In the genomic region with DNA sequence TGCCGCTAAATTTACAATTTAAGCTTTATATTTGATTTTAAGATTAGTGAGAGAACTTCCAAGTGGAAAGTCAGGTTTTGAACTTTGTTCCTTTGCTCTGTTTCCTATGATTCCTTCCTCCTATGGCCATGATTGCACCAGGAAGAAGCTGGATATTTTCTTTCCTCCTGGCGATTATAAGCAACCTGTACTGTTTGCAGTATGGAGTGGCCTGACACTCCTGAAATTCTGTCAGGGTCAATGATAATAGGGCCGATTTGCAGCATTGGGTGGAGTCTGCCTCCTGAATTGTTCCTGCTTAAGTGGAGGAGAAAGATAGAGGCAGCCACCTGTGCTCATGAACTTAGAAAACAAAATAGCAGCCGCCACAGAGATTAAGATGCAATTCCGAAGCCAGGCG, we compare ENCODE assay signal across 38 cellular contexts. TPM values are rescaled to one million over a fixed set of nuclear protein-coding genes. Genes with fewer than 3 reads are reported as not detected.
"Had no signal": no experiment of that assay in that cellular context is flagged by ENCODE, and none has a peak within 500 bp of the region (broad histone marks: within the 10 kb centered on the region; RNA-seq: fewer than 3 reads in every experiment).

No MANE protein-coding gene starts in this region.

- H3K36me3 ChIP-seq: ascending aorta, brain microvascular endothelial cell, gastroesophageal sphincter, right atrium auricular region, thoracic aorta, uterus had no signal

- H3K27me3 ChIP-seq: ascending aorta, brain microvascular endothelial cell, gastroesophageal sphincter, right atrium auricular region, uterus had no signal

- H3K4me1 Mint-ChIP-seq: activated CD4-positive, alpha-beta T cell treated with anti-CD3 and anti-CD28 coated beads, Interleukin-2, amount 10 ng/mL, durations not matched to agents 24 days and 14 days; activated naive CD4-positive, alpha-beta T cell treated with anti-CD3 and anti-CD28 coated beads, Interleukin-2, amount 10 ng/mL, durations not matched to agents 7 days and 5 days; activated naive CD8-positive, alpha-beta T cell treated with anti-CD3 and anti-CD28 coated beads, Interleukin-2, amount 10 ng/mL, durations not matched to agents 7 days and 5 days; naive thymus-derived CD8-positive, alpha-beta T cell had no signal

- FAIRE-seq: endothelial cell of umbilical vein, keratinocyte, TTC549 had no signal

- H3K27me3 Mint-ChIP-seq: activated CD4-positive, alpha-beta memory T cell treated with anti-CD3 and anti-CD28 coated beads for 36 hours; activated T-cell treated with anti-CD3 and anti-CD28 coated beads, Interleukin-2, amount 50 U/mL, for 24 hours; type B pancreatic cell had no signal

- H3K27ac ChIP-seq: ascending aorta, brain microvascular endothelial cell, gastroesophageal sphincter, right atrium auricular region, thoracic aorta, uterus, VCaP had no signal

- H3K4me3 ChIP-seq: ascending aorta, gastroesophageal sphincter, right atrium auricular region, thoracic aorta, uterus had no signal

- H3K9me3 Mint-ChIP-seq: activated CD4-positive, alpha-beta memory T cell treated with anti-CD3 and anti-CD28 coated beads for 36 hours; activated CD4-positive, alpha-beta T cell treated with anti-CD3 and anti-CD28 coated beads, Interleukin-2, amount 10 ng/mL, durations not matched to agents 24 days and 14 days; activated naive CD4-positive, alpha-beta T cell treated with anti-CD3 and anti-CD28 coated beads, Interleukin-2, amount 10 ng/mL, durations not matched to agents 7 days and 5 days; activated naive CD8-positive, alpha-beta T cell treated with anti-CD3 and anti-CD28 coated beads, Interleukin-2, amount 10 ng/mL, durations not matched to agents 7 days and 5 days; activated T-cell treated with anti-CD3 and anti-CD28 coated beads, Interleukin-2, amount 50 U/mL, for 24 hours; naive thymus-derived CD8-positive, alpha-beta T cell; neural crest cell; T-helper 1 cell treated with Interleukin-12 subunit alpha and Interleukin-12 subunit beta and Interleukin-4 antibody, amounts not matched to agents 30 μg/mL and 1 μg/mL, for 36 hours; type B pancreatic cell had no signal

- H3K4me3 Mint-ChIP-seq: activated CD4-positive, alpha-beta memory T cell treated with anti-CD3 and anti-CD28 coated beads for 36 hours; activated CD4-positive, alpha-beta T cell treated with anti-CD3 and anti-CD28 coated beads, Interleukin-2, amount 10 ng/mL, durations not matched to agents 24 days and 14 days; activated naive CD4-positive, alpha-beta T cell treated with anti-CD3 and anti-CD28 coated beads, Interleukin-2, amount 10 ng/mL, durations not matched to agents 7 days and 5 days; activated naive CD8-positive, alpha-beta T cell treated with anti-CD3 and anti-CD28 coated beads, Interleukin-2, amount 10 ng/mL, durations not matched to agents 7 days and 5 days; activated T-cell treated with anti-CD3 and anti-CD28 coated beads, Interleukin-2, amount 50 U/mL, for 24 hours; naive thymus-derived CD8-positive, alpha-beta T cell; neural crest cell; T-helper 1 cell treated with Interleukin-12 subunit alpha and Interleukin-12 subunit beta and Interleukin-4 antibody, amounts not matched to agents 30 μg/mL and 1 μg/mL, for 36 hours; type B pancreatic cell had no signal

- H3K4me1 ChIP-seq: ascending aorta, gastroesophageal sphincter, right atrium auricular region, uterus had no signal

- H3K27ac Mint-ChIP-seq: activated CD4-positive, alpha-beta memory T cell treated with anti-CD3 and anti-CD28 coated beads for 36 hours; activated CD4-positive, alpha-beta T cell treated with anti-CD3 and anti-CD28 coated beads, Interleukin-2, amount 10 ng/mL, durations not matched to agents 24 days and 14 days; activated naive CD4-positive, alpha-beta T cell treated with anti-CD3 and anti-CD28 coated beads, Interleukin-2, amount 10 ng/mL, durations not matched to agents 7 days and 5 days; activated naive CD8-positive, alpha-beta T cell treated with anti-CD3 and anti-CD28 coated beads, Interleukin-2, amount 10 ng/mL, durations not matched to agents 7 days and 5 days; activated T-cell treated with anti-CD3 and anti-CD28 coated beads, Interleukin-2, amount 50 U/mL, for 24 hours; T-helper 1 cell treated with Interleukin-12 subunit alpha and Interleukin-12 subunit beta and Interleukin-4 antibody, amounts not matched to agents 30 μg/mL and 1 μg/mL, for 36 hours; type B pancreatic cell had no signal

- H3K36me3 Mint-ChIP-seq: activated CD4-positive, alpha-beta memory T cell treated with anti-CD3 and anti-CD28 coated beads for 36 hours; activated naive CD4-positive, alpha-beta T cell treated with anti-CD3 and anti-CD28 coated beads, Interleukin-2, amount 10 ng/mL, durations not matched to agents 7 days and 5 days; activated naive CD8-positive, alpha-beta T cell treated with anti-CD3 and anti-CD28 coated beads, Interleukin-2, amount 10 ng/mL, durations not matched to agents 7 days and 5 days; naive thymus-derived CD8-positive, alpha-beta T cell; type B pancreatic cell had no signal

- DNase-seq: activated CD4-positive, alpha-beta memory T cell treated with anti-CD3 and anti-CD28 coated beads for 36 hours; activated CD4-positive, alpha-beta T cell treated with anti-CD3 and anti-CD28 coated beads, Interleukin-2, amount 10 ng/mL, durations not matched to agents 24 days and 14 days; activated CD8-positive, alpha-beta memory T cell treated with anti-CD3 and anti-CD28 coated beads, Interleukin-2, amount 50 U/mL, for 4 hours; activated gamma-delta T cell; activated naive CD4-positive, alpha-beta T cell treated with anti-CD3 and anti-CD28 coated beads, Interleukin-2, amount 10 ng/mL, durations not matched to agents 7 days and 5 days; activated naive CD8-positive, alpha-beta T cell treated with anti-CD3 and anti-CD28 coated beads, Interleukin-2, amount 10 ng/mL, durations not matched to agents 7 days and 5 days; activated T-cell treated with anti-CD3 and anti-CD28 coated beads, Interleukin-2, amount 50 U/mL, for 24 hours; brain microvascular endothelial cell; caudate nucleus; hippocampal formation; left cardiac atrium; mammary epithelial cell; naive thymus-derived CD8-positive, alpha-beta T cell; nucleus accumbens; stimulated activated CD4-positive, alpha-beta T cell treated with anti-CD3 and anti-CD28 coated beads, Interleukin-4, amount 100 ng/mL, for 1 hour; stimulated activated naive CD8-positive, alpha-beta T cell treated with anti-CD3 and anti-CD28 coated beads, Interleukin-15, Interleukin-2, amounts not matched to agents 100 U/mL and 50 U/mL, for 24 hours; T-helper 9 cell; uterus had no signal

- ATAC-seq: activated CD4-positive, CD25-positive, alpha-beta regulatory T cell treated with anti-CD3 and anti-CD28 coated beads, Interleukin-2, amount 50 U/mL, for 24 hours; gastroesophageal sphincter; left cardiac atrium; naive thymus-derived CD8-positive, alpha-beta T cell; stimulated activated naive CD8-positive, alpha-beta T cell treated with anti-CD3 and anti-CD28 coated beads, Interleukin-15, Interleukin-2, amounts not matched to agents 100 U/mL and 50 U/mL, for 24 hours had no signal

- H3K9me3 ChIP-seq: ascending aorta, gastroesophageal sphincter, right atrium auricular region, thoracic aorta, uterus had no signal

RNA-seq across cellular contexts. Expression of a gene that starts 9.7 kb away (rescaled TPM):
- total RNA-seq: activated CD4-positive, alpha-beta memory T cell treated with anti-CD3 and anti-CD28 coated beads for 36 hours; activated CD4-positive, alpha-beta T cell treated with anti-CD3 and anti-CD28 coated beads, Interleukin-2, amount 10 ng/mL, durations not matched to agents 24 days and 14 days; activated CD8-positive, alpha-beta memory T cell treated with anti-CD3 and anti-CD28 coated beads for 36 hours; activated naive CD8-positive, alpha-beta T cell treated with anti-CD3 and anti-CD28 coated beads, Interleukin-2, amount 10 ng/mL, durations not matched to agents 7 days and 5 days; ascending aorta; chondrocyte; endothelial cell of umbilical vein; fibroblast of lung; fibroblast of villous mesenchyme; gastroesophageal sphincter; left cardiac atrium; liver; mammary epithelial cell; naive thymus-derived CD8-positive, alpha-beta T cell; neural crest cell; pulmonary artery endothelial cell; right atrium auricular region; subcutaneous adipose tissue; thoracic aorta; uterus had no signal
- polyA plus RNA-seq: endothelial cell of umbilical vein, esophagus, fibroblast of lung, keratinocyte, liver, mammary epithelial cell had no signal
